Comparison of ENCODE assay signal across 24 cellular contexts in the genomic region with DNA sequence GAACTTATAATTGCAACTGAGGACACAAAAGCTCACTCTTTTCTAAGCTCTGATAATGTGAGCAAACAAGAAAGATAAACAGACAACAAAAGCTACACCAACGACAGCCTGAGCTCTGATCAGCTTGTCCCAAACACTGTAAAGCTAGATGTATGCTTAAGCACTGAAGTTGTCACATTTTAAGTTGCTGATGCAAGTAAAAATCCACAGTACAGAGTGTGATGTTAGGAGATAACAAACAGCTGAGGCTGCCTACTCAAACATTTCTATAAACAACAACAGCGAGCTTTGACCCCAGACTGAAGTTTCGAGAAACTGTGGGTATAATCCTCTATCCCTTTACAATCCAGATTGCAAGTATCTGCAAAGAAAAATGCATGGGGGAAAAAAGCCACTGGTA. TPM values are rescaled to one million over a fixed set of nuclear protein-coding genes. Genes with fewer than 3 reads are reported as not detected.
A peak's percentile ranks its signal among the peaks of the same experiment; 100 is the strongest.
DNase-seq lines count a peak whose midpoint lies in the region; ATAC-seq, FAIRE-seq and TF ChIP-seq lines count a peak whose summit lies in the region.
"Had no signal": no experiment of that assay in that cellular context is flagged by ENCODE, and none has a peak within 500 bp of the region (broad histone marks: within the 10 kb centered on the region; RNA-seq: fewer than 3 reads in every experiment).

No MANE protein-coding gene starts in this region.

- DNase-seq in HuH-7 (ENCODE audit: low spot score) (peak; percentile 34), K562 (ENCODE audit: extremely low read depth in 1 of 4, low spot score in 3 of 4) (no peak), HepG2 (ENCODE audit: low spot score) (peak; percentile 74), SJCRH30 (no peak), HUDEP-2 (lab: John Stamatoyannopoulos, UW; ENCODE audit: unreplicated experiment in 76 of 76) (no peak)
- no peak for DNase-seq in T-helper 2 cell treated with Interferon-gamma antibody and Interleukin-4, amounts not matched to agents 5 μg/mL and 100 μg/mL, for 36 hours (ENCODE audit: low spot score)
- DNase-seq: Calu3; CD8-positive, alpha-beta memory T cell; DMS153; EL; GF-D8; NCI-H1105 treated with DMSO at 0.1 percent for 48 hours; NCI-H1694 treated with DMSO at 0.1 percent for 48 hours; NCI-H2081 treated with DMSO at 0.1 percent for 48 hours; NCI-H2171 treated with DMSO at 0.1 percent for 48 hours; NCI-H524 treated with DMSO at 0.1 percent for 48 hours had no signal

- BruUV-seq in K562 (replicated peaks; lab: Mats Ljungman, UMichigan) = no TSS peak
- no TSS peak for BruUV-seq in HepG2 (replicated peaks; lab: Mats Ljungman, UMichigan)

- no peak overlapping the region for H3K4me3 Mint-ChIP-seq in T-helper 2 cell treated with Interferon-gamma antibody and Interleukin-4, amounts not matched to agents 5 μg/mL and 100 μg/mL, for 36 hours
- H3K4me3 Mint-ChIP-seq: CD8-positive, alpha-beta memory T cell had no signal

- POLR2A ChIA-PET in K562 (lab: Yijun Ruan, JAX) = interaction anchor here (1.1 to 3.8 kb wide), 3 partner anchors 10 to 12 kb away, joined by 4 to 24 read pairs (median 5); no protein-coding TSS in a partner anchor
- POLR2A ChIA-PET in HepG2 (lab: Yijun Ruan, JAX) = interaction anchor here (0.8 to 3.5 kb wide), 5 partner anchors 11 to 92 kb away, joined by 3 to 37 read pairs (median 5); a partner anchor contains a TSS

- H3K79me2 ChIP-seq in K562 (ENCODE audit: control insufficient read depth, insufficient read depth, low read length) = peaks cover 20% of the 10 kb centered on the region; the same call in 1 of the 3 replicates
- peaks cover 10% of the 10 kb centered on the region for H3K79me2 ChIP-seq in HepG2 (ENCODE audit: insufficient read depth, low read length)
- H3K79me2 ChIP-seq in parathyroid adenoma = peaks cover 3% of the 10 kb centered on the region

- H3K4me1 ChIP-seq in K562 (replicated peaks in 1 of 2; ENCODE audit: control insufficient read depth in 2 of 2, insufficient read depth in 2 of 2, low read length in 2 of 2) (peaks cover 0 to 17% of the 10 kb centered on the region in 2 experiments; a peak in 2 of 5 replicates), HepG2 (ENCODE audit: insufficient read depth, low read length) (peaks cover 95% of the 10 kb centered on the region), parathyroid adenoma (peaks cover 7% of the 10 kb centered on the region), SJCRH30 (no peaks in the 10 kb centered on the region)

- no peaks in the 10 kb centered on the region for H3K9me3 Mint-ChIP-seq in T-helper 2 cell treated with Interferon-gamma antibody and Interleukin-4, amounts not matched to agents 5 μg/mL and 100 μg/mL, for 36 hours
- H3K9me3 Mint-ChIP-seq: CD8-positive, alpha-beta memory T cell had no signal

- in situ Hi-C loops in K562 (cut with MboI) (loop anchor here (25.0 kb wide), 1 partner anchor 276 kb away; a partner anchor contains a TSS), HepG2 (cut with HindIII; ENCODE audit: extremely low pct_ligation_motif_present, low pct_unique_long_range_greater_than_20kb) (loop anchor here (25.0 kb wide), 1 partner anchor 276 kb away; a partner anchor contains a TSS)

- no peaks in the 10 kb centered on the region for H3K27me3 Mint-ChIP-seq in T-helper 2 cell treated with Interferon-gamma antibody and Interleukin-4, amounts not matched to agents 5 μg/mL and 100 μg/mL, for 36 hours (ENCODE audit: low read depth)
- H3K27me3 Mint-ChIP-seq: CD8-positive, alpha-beta memory T cell had no signal

- H3K27me3 ChIP-seq in K562 (ENCODE audit: control insufficient read depth in 2 of 2, insufficient read depth in 2 of 2, low read length in 2 of 2) (no peaks in the 10 kb centered on the region), HepG2 (ENCODE audit: control insufficient read depth in 1 of 2, insufficient read depth in 2 of 2, low read length in 2 of 2) (no peaks in the 10 kb centered on the region), parathyroid adenoma (ENCODE audit: control insufficient read depth, insufficient read depth, low read length) (no peaks in the 10 kb centered on the region), SJCRH30 (no peaks in the 10 kb centered on the region)

- peak; percentile 65 for ATAC-seq in K562
- ATAC-seq in HepG2 = peak; percentile 89
- no peak for ATAC-seq in GM21360 (IDR thresholded peaks at IDR 0.05; ENCODE audit: unreplicated experiment)
- ATAC-seq: HCT116, Right ventricle myocardium inferior had no signal

- CTCF ChIA-PET in K562 (lab: Yijun Ruan, JAX; ENCODE audit: low intra/inter-chr PET ratio) = no interaction called here
- CTCF ChIA-PET in HepG2 (lab: Yijun Ruan, JAX; ENCODE audit: low intra/inter-chr PET ratio, low total read pairs) = no interaction called here

- peaks cover 79% of the 10 kb centered on the region for H3K36me3 ChIP-seq in K562 (ENCODE audit: control insufficient read depth, insufficient read depth, low read length)
- peaks cover 6 to 24% of the 10 kb centered on the region in 2 experiments for H3K36me3 ChIP-seq in HepG2 (replicated peaks in 1 of 2; ENCODE audit: control insufficient read depth in 1 of 2, insufficient read depth in 2 of 2, low read length in 2 of 2)
- H3K36me3 ChIP-seq in parathyroid adenoma (ENCODE audit: control insufficient read depth, insufficient read depth, low read length) = no peaks in the 10 kb centered on the region
- H3K36me3 ChIP-seq in SJCRH30 = peaks cover 19% of the 10 kb centered on the region

- TF ChIP-seq EP300 in K562 (IDR thresholded peaks at IDR 0.05; ENCODE audit: low read length) (no peak), HepG2 (IDR thresholded peaks at IDR 0.05; ENCODE audit: low read depth in 2 of 2, low read length in 2 of 2) (peak in 1 of 2 experiments; percentile 78; a peak in 2 of 4 replicates), HepG2 (CRISPR knock-in tag; IDR thresholded peaks at IDR 0.05; ENCODE audit: borderline replicate concordance) (peak; percentile 33; the same call in 1 of the 2 replicates)

- TF ChIP-seq RAD21 in K562 (CRISPR knock-in tag; conservative IDR thresholded peaks at IDR 0.05 in 1 of 2, IDR thresholded peaks at IDR 0.05 in 1 of 2) = no peak
- no peak for TF ChIP-seq RAD21 in HepG2 (CRISPR knock-in tag; IDR thresholded peaks at IDR 0.05)

- intact Hi-C loops in K562 (cut with micrococcal nuclease) (no loop called here), HepG2 (cut with micrococcal nuclease; ENCODE audit: unreplicated experiment) (loop anchor here (5.0 to 10.0 kb wide), 2 partner anchors 36 to 269 kb away; a partner anchor contains a TSS)

- H3K27ac Mint-ChIP-seq in T-helper 2 cell treated with Interferon-gamma antibody and Interleukin-4, amounts not matched to agents 5 μg/mL and 100 μg/mL, for 36 hours = no peak overlapping the region
- H3K27ac Mint-ChIP-seq: CD8-positive, alpha-beta memory T cell had no signal

- H2AFZ ChIP-seq in K562 (ENCODE audit: low read depth, low read length) (no peak overlapping the region), HepG2 (ENCODE audit: low read length) (no peak overlapping the region), parathyroid adenoma (peak overlapping the region; percentile 20)

- no peak overlapping the region for H3K9ac ChIP-seq in K562 (ENCODE audit: insufficient read depth in 1 of 2, low read depth in 2 of 2, low read length in 2 of 2)
- no peak overlapping the region for H3K9ac ChIP-seq in HepG2 (ENCODE audit: insufficient read depth, low read depth, low read length)
- H3K9ac ChIP-seq in parathyroid adenoma = no peak overlapping the region
- H3K9ac ChIP-seq: KMS-11 had no signal

- TF ChIP-seq CTCF in K562 (IDR thresholded peaks at IDR 0.05 in 2 of 3, conservative IDR thresholded peaks at IDR 0.05 in 1 of 3; ENCODE audit: insufficient read depth in 2 of 3, low read depth in 1 of 3, low read length in 3 of 3) = no peak
- no peak for TF ChIP-seq CTCF in HepG2 (CRISPR knock-in tag; IDR thresholded peaks at IDR 0.05)
- TF ChIP-seq CTCF in parathyroid adenoma (IDR thresholded peaks at IDR 0.05) = no peak

- no peaks in the 10 kb centered on the region for H3K9me3 ChIP-seq in K562 (replicated peaks; ENCODE audit: control insufficient read depth, insufficient read depth, low read depth, low read length)
- no peaks in the 10 kb centered on the region for H3K9me3 ChIP-seq in HepG2 (ENCODE audit: low read length)
- H3K9me3 ChIP-seq in parathyroid adenoma (ENCODE audit: control insufficient read depth, low read length) = no peaks in the 10 kb centered on the region
- no peaks in the 10 kb centered on the region for H3K9me3 ChIP-seq in SJCRH30 (replicated peaks)

- H4K20me1 ChIP-seq in K562 (replicated peaks; ENCODE audit: control insufficient read depth, insufficient read depth, low read length) = no peaks in the 10 kb centered on the region
- H4K20me1 ChIP-seq in HepG2 (ENCODE audit: insufficient read depth, low read length) = no peaks in the 10 kb centered on the region

- H3K4me3 ChIP-seq in K562 = no peak overlapping the region
- H3K4me3 ChIP-seq in HepG2 (replicated peaks in 1 of 3; ENCODE audit: insufficient read depth in 1 of 3, low read depth in 2 of 3, low read length in 3 of 3) = no peak overlapping the region
- H3K4me3 ChIP-seq in parathyroid adenoma (ENCODE audit: low read depth, low read length) = no peak overlapping the region
- H3K4me3 ChIP-seq in SJCRH30 = no peak overlapping the region

- no peak for FAIRE-seq in K562 (lab: Jason Lieb, UNC)
- FAIRE-seq in HepG2 (lab: Jason Lieb, UNC) = peak; percentile 77
- FAIRE-seq: H1, RCC 7860 had no signal

- H3K36me3 Mint-ChIP-seq in T-helper 2 cell treated with Interferon-gamma antibody and Interleukin-4, amounts not matched to agents 5 μg/mL and 100 μg/mL, for 36 hours (ENCODE audit: low read depth) = peaks cover 66% of the 10 kb centered on the region

- H3K4me1 Mint-ChIP-seq in T-helper 2 cell treated with Interferon-gamma antibody and Interleukin-4, amounts not matched to agents 5 μg/mL and 100 μg/mL, for 36 hours (ENCODE audit: low read depth) = peaks cover 17% of the 10 kb centered on the region

- H3K9me1 ChIP-seq in K562 (ENCODE audit: control insufficient read depth, insufficient read depth, low read length) = no peaks in the 10 kb centered on the region

- no peak for TF ChIP-seq POLR2A in K562 (conservative IDR thresholded peaks at IDR 0.05)
- no peak for TF ChIP-seq POLR2A in HepG2 (IDR thresholded peaks at IDR 0.05; ENCODE audit: insufficient read depth in 1 of 2, low read depth in 2 of 2, low read length in 2 of 2)

- WGBS in K562 (ENCODE audit: insufficient coverage, low coverage, missing lambda C conversion rate) = 29% methylated on average over 3 of the region's 3 CpGs
- 7% methylated on average over 3 of the region's 3 CpGs for WGBS in HepG2 (ENCODE audit: low lambda C conversion rate)

- H3K27ac ChIP-seq in K562 (ENCODE audit: extremely low read depth, low read depth, low read length) (no peak overlapping the region), HepG2 (ENCODE audit: extremely low read length, insufficient read depth, low read length) (peak overlapping the region; percentile 60), parathyroid adenoma (peak overlapping the region; percentile 60), SJCRH30 (no peak overlapping the region)
- H3K27ac ChIP-seq: C4-2B, KMS-11 had no signal

- H3K4me2 ChIP-seq in K562 (ENCODE audit: insufficient read depth, low read length) = no peak overlapping the region
- peak overlapping the region; percentile 46; the same call in 1 of the 2 replicates for H3K4me2 ChIP-seq in HepG2 (ENCODE audit: low read depth, low read length)
- peak overlapping the region; percentile 52 for H3K4me2 ChIP-seq in parathyroid adenoma (ENCODE audit: low read length)
- H3K4me2 ChIP-seq: KMS-11 had no signal

RNA-seq across cellular contexts. Expression of a gene that starts 10.7 kb away (rescaled TPM):
- 20.4 and 22.1 TPM in 2 replicates for total RNA-seq in K562 (2011; cell fraction: chromatin; rRNA removed; ENCODE audit: low replicate concordance)
- total RNA-seq in K562 (2011; cell fraction: nucleolus; rRNA removed) = 16.0 and 20.5 TPM in 2 replicates
- 15.7 and 21.0 TPM in 2 replicates for total RNA-seq in K562 (2011; cell fraction: nucleoplasm; rRNA removed)
- total RNA-seq in K562 (2014; rRNA removed) (31.2 and 32.9 TPM in 2 replicates), K562 (2014; rRNA removed; fragmentation: Illumina TruSeq; extraction: Trizol) (36.8 and 43.6 TPM in 2 replicates), K562 (2015; rRNA removed; fragmentation: Illumina TruSeq; extraction: Trizol) (42.9 and 44.1 TPM in 2 replicates), K562 (2021) (41.7 and 45.1 TPM in 2 replicates), HepG2 (2016; rRNA removed; fragmentation: Illumina TruSeq; extraction: Trizol) (37.0 and 52.4 TPM in 2 replicates)
- polyA plus RNA-seq in K562 (2011; rRNA removed) (56.7 and 72.8 TPM in 2 replicates), K562 (2014; fragmentation: Illumina TruSeq; extraction: Trizol) (39.6 and 52.6 TPM in 2 replicates), K562 (2014; fragmentation: Nextera tagmentation; extraction: Ambion mirVana) (10 to 100 TPM; 17.8 to 23.6 TPM), K562 (2014; rRNA removed) (79.3 and 86.3 TPM in 2 replicates), HepG2 (2011; rRNA removed) (48.7 and 49.7 TPM in 2 replicates)
- polyA plus RNA-seq in K562 (2011; cell fraction: cytosol; rRNA removed) = 40.7 and 46.8 TPM in 2 replicates
- 11.4 and 17.9 TPM in 2 replicates for polyA plus RNA-seq in K562 (2011; cell fraction: nucleus; rRNA removed)
- 57.3 and 76.8 TPM in 2 replicates for polyA plus RNA-seq in K562 (2012)
- 23.4 and 27.9 TPM in 2 replicates for polyA minus RNA-seq in K562 (2011; rRNA and poly(A)+ RNA removed)
- polyA minus RNA-seq in K562 (2011; cell fraction: cytosol; rRNA and poly(A)+ RNA removed) = 14.5 and 21.0 TPM in 2 replicates
- polyA minus RNA-seq in K562 (2011; cell fraction: nucleus; rRNA and poly(A)+ RNA removed) = 12.8 and 16.1 TPM in 2 replicates
- total RNA-seq in HepG2 (2016; cell fraction: cytosol; rRNA removed; fragmentation: Illumina TruSeq; extraction: Trizol; ENCODE audit: low read depth) = 27.5 and 32.2 TPM in 2 replicates
- 35.9 and 52.4 TPM in 2 replicates for total RNA-seq in HepG2 (2016; cell fraction: insoluble cytoplasmic fraction; rRNA removed; fragmentation: Illumina TruSeq; extraction: Trizol)
- total RNA-seq in HepG2 (2016; cell fraction: membrane; rRNA removed; fragmentation: Illumina TruSeq; extraction: Trizol) = 35.1 and 35.8 TPM in 2 replicates
- total RNA-seq in HepG2 (2016; cell fraction: nucleus; rRNA removed; fragmentation: Illumina TruSeq; extraction: Trizol) = 20.8 and 21.2 TPM in 2 replicates
- polyA plus RNA-seq in HepG2 (2011; cell fraction: cytosol; rRNA removed) = 51.7 and 69.8 TPM in 2 replicates
- polyA plus RNA-seq in HepG2 (2011; cell fraction: nucleus; rRNA removed) = 17.3 and 18.6 TPM in 2 replicates
- 54.3 and 54.5 TPM in 2 replicates for polyA plus RNA-seq in HepG2 (2012)
- polyA plus RNA-seq in HepG2 (2016; cell fraction: cytosol; fragmentation: Illumina TruSeq; extraction: Trizol; ENCODE audit: low read depth) = 37.9 and 57.9 TPM in 2 replicates
- 97.4 and 99.9 TPM in 2 replicates for polyA plus RNA-seq in HepG2 (2016; cell fraction: insoluble cytoplasmic fraction; fragmentation: Illumina TruSeq; extraction: Trizol; ENCODE audit: low read depth)
- polyA plus RNA-seq in HepG2 (2016; cell fraction: membrane; fragmentation: Illumina TruSeq; extraction: Trizol; ENCODE audit: low read depth) = 50.6 and 54.6 TPM in 2 replicates
- polyA plus RNA-seq in HepG2 (2016; cell fraction: nucleus; fragmentation: Illumina TruSeq; extraction: Trizol; ENCODE audit: insufficient read depth, low read depth) = 42.9 and 44.8 TPM in 2 replicates
- 7.5 and 10.8 TPM in 2 replicates for polyA minus RNA-seq in HepG2 (2011; rRNA and poly(A)+ RNA removed; ENCODE audit: low replicate concordance)
- 17.3 and 20.8 TPM in 2 replicates for polyA minus RNA-seq in HepG2 (2011; cell fraction: cytosol; rRNA and poly(A)+ RNA removed)
- 30.0 and 33.6 TPM in 2 replicates for polyA minus RNA-seq in HepG2 (2011; cell fraction: nucleus; rRNA and poly(A)+ RNA removed)
- total RNA-seq in SJCRH30 (2014; rRNA removed; shearing (Covaris generic)) = 17.5 and 19.0 TPM in 2 replicates

Comparison
In these comparisons a context has a peak if more than half of its experiments do, and no peak if none do; other contexts are left out.
1. DNase-seq: peak in HuH-7 (single experiment) and HepG2 (single experiment); none in K562 (0 of 4), SJCRH30 (0 of 2), HUDEP-2 (0 of 76) and T-helper 2 cell treated with Interferon-gamma antibody and Interleukin-4, amounts not matched to agents 5 μg/mL and 100 μg/mL, for 36 hours (single experiment).
2. H3K27ac ChIP-seq: peak in HepG2 (single experiment) and parathyroid adenoma (single experiment); none in K562 (single experiment) and SJCRH30 (single experiment).